ENCODE assay signal across 8 cellular contexts in the genomic region with DNA sequence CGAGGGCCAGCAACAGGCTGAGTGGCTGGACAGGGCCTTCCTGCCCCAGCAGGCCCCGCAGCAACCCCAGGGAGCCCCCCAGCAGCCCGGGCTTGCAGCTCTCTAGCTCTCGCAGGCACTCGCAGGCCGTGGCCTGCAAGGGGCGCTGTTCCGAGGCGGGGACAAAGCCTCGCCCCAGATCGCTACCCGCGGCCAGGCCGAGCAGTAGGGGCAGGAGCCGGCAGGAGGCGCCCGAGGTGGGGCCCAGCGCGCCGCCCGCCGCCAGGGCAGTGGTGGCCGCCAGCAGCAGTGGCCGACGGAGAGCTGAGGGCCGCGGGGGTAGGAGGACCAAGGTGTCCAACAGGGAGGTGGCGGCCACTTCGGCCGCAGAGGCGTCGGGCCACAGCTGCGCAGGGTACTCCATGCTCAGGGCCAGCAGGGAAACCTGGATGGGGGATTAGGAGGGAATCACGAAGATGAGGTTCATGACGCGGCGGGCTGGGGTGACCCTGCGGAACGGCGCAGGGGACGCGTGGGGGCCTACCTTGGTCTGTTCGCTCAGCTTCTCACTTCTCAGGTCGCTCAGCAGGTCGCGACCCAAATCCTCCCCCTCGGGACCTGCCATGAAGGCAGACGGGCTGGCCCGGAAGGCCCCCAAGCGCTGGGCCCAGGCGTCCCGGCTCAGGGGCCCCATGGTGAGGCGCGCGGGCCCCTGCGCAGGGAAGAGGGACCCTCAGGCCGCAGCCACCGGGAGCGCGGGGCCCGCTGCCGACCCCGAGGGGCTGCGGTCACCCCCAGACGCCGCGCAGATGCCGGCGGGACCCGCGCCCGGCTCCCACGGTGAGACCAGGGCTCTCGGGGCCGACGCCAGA. TPM values are rescaled to one million over a fixed set of nuclear protein-coding genes. Genes with fewer than 3 reads are reported as not detected.
A peak's percentile ranks its signal among the peaks of the same experiment; 100 is the strongest.
DNase-seq lines count a peak whose midpoint lies in the region; ATAC-seq and TF ChIP-seq lines count a peak whose summit lies in the region.

No MANE protein-coding gene starts in this region.

- peaks cover 6% of the 10 kb centered on the region for H3K4me1 ChIP-seq in colonic mucosa

- TF ChIP-seq CTCF in colonic mucosa (IDR thresholded peaks at IDR 0.05), result peak; percentile 93

- peak overlapping the region; percentile 88 for H3K27ac ChIP-seq in colonic mucosa

- peak overlapping the region; percentile 91 for H3K4me3 ChIP-seq in colonic mucosa

- intact Hi-C loops in colonic mucosa (cut with DNase I), result loop anchor here (1.0 to 10.0 kb wide), 2 partner anchors 38 to 55 kb away; a partner anchor contains a TSS

- peak overlapping the region; percentile 71 to 73 for H3K9ac ChIP-seq in colonic mucosa (ENCODE audit: low read depth in 2 of 2, low read length in 2 of 2)

- H3K36me3 ChIP-seq in colonic mucosa, result peaks cover 5% of the 10 kb centered on the region

- peak; percentile 54 for ATAC-seq in HG02885 (IDR thresholded peaks at IDR 0.05; ENCODE audit: poor library complexity, unreplicated experiment)

- H3K9me3 ChIP-seq in colonic mucosa, result no peaks in the 10 kb centered on the region

- DNase-seq in NCI-H187 (lab: John Stamatoyannopoulos, UW) (peak; percentile 22 to 28), NCI-H187 treated with DMSO at 0.1 percent for 48 hours (lab: John Stamatoyannopoulos, UW) (no peak), NCI-H2227 treated with DMSO at 0.1 percent for 48 hours (lab: John Stamatoyannopoulos, UW) (peak; percentile 56), colonic mucosa (peak; percentile 84), left kidney (ENCODE audit: low read depth, low spot score) (peak; percentile 88)
- peak; percentile 92 for DNase-seq in activated CD4-positive, alpha-beta T cell treated with anti-CD3 and anti-CD28 coated beads for 48 hours
- peak; percentile 87 for DNase-seq in stimulated activated CD4-positive, alpha-beta T cell treated with anti-CD3 and anti-CD28 coated beads, Interleukin-1b, Interleukin-23, amount 100 ng/mL, for 48 hours

- H3K27me3 ChIP-seq in colonic mucosa, result no peaks in the 10 kb centered on the region

RNA-seq across cellular contexts. Expression of a gene that starts 0.6 kb away (rescaled TPM):
- 10 to 100 TPM; 17.6 to 20.1 TPM for total RNA-seq in colonic mucosa

RNA-seq across cellular contexts. Expression of a gene that starts 6.7 kb away (rescaled TPM):
- 10 to 100 TPM; 29.0 to 32.9 TPM for total RNA-seq in colonic mucosa

RNA-seq across cellular contexts. Expression of a gene that starts 53.6 kb away (rescaled TPM):
- 1 to 10 TPM; 1.6 to 1.9 TPM for total RNA-seq in colonic mucosa

RNA-seq across cellular contexts. Expression of a gene that starts 59.5 kb away (rescaled TPM):
- total RNA-seq in colonic mucosa, result 10 to 100 TPM; 26.1 to 58.1 TPM
